In genomic region chr6:150592377-150592995, GRCh38 we compare ENCODE assay signal across 25 cellular contexts. TPM values are rescaled to one million over a fixed set of nuclear protein-coding genes. Genes with fewer than 3 reads are reported as not detected.
DNase-seq lines count a peak whose midpoint lies in the region; ATAC-seq, FAIRE-seq and TF ChIP-seq lines count a peak whose summit lies in the region.
"Had no signal": no experiment of that assay in that cellular context is flagged by ENCODE, and none has a peak within 500 bp of the region (broad histone marks: within the 10 kb centered on the region; RNA-seq: fewer than 3 reads in every experiment).

No MANE protein-coding gene starts in this region.

- in situ Hi-C loops in HepG2 (cut with HindIII; ENCODE audit: extremely low pct_ligation_motif_present, low pct_unique_long_range_greater_than_20kb), result no loop called here

- no peak for FAIRE-seq in HepG2 (lab: Jason Lieb, UNC)
- FAIRE-seq: G401.6, GM12892 had no signal

- ATAC-seq in HepG2, result no peak
- ATAC-seq in mucosa of descending colon, result peak; percentile 77
- no peak for ATAC-seq in activated T-cell treated with anti-CD3 and anti-CD28 coated beads, Interleukin-2, amount 50 U/mL, for 4 hours
- ATAC-seq in activated T-cell treated with anti-CD3 and anti-CD28 coated beads, Interleukin-2, amount 50 U/mL, for 72 hours (replicated peaks in 1 of 2), result no peak
- ATAC-seq: CD8-positive, alpha-beta T cell; GM23338 had no signal

- H3K9me3 ChIP-seq in liver (ENCODE audit: control insufficient read depth in 4 of 4, low read length in 3 of 4) (no peaks in the 10 kb centered on the region), HepG2 (ENCODE audit: low read length) (no peaks in the 10 kb centered on the region), colonic mucosa (no peaks in the 10 kb centered on the region), mucosa of descending colon (no peaks in the 10 kb centered on the region), tibial nerve (no peaks in the 10 kb centered on the region)
- H3K9me3 ChIP-seq: SK-N-SH had no signal

- TF ChIP-seq POLR2A in HepG2 (IDR thresholded peaks at IDR 0.05; ENCODE audit: insufficient read depth in 1 of 2, low read depth in 2 of 2, low read length in 2 of 2), result no peak
- no peak for TF ChIP-seq POLR2A in tibial nerve (IDR thresholded peaks at IDR 0.05)

- no peaks in the 10 kb centered on the region for H3K79me2 ChIP-seq in HepG2 (ENCODE audit: insufficient read depth, low read length)

- no peak overlapping the region for H3K27ac Mint-ChIP-seq in activated T-cell treated with anti-CD3 and anti-CD28 coated beads, Interleukin-2, amount 50 U/mL, for 72 hours
- H3K27ac Mint-ChIP-seq: CD8-positive, alpha-beta T cell; GM23338; IgD-negative memory B cell had no signal

- H3K4me3 ChIP-seq in liver (ENCODE audit: low read depth in 1 of 3, low read length in 3 of 3) (no peak overlapping the region), HepG2 (replicated peaks in 1 of 3; ENCODE audit: insufficient read depth in 1 of 3, low read depth in 2 of 3, low read length in 3 of 3) (no peak overlapping the region), colonic mucosa (no peak overlapping the region), mucosa of descending colon (no peak overlapping the region), tibial nerve (no peak overlapping the region)
- H3K4me3 ChIP-seq: GM23338 had no signal

- CTCF ChIA-PET in HepG2 (lab: Yijun Ruan, JAX; ENCODE audit: low intra/inter-chr PET ratio, low total read pairs), result no interaction called here

- no peaks in the 10 kb centered on the region for H3K9me3 Mint-ChIP-seq in activated T-cell treated with anti-CD3 and anti-CD28 coated beads, Interleukin-2, amount 50 U/mL, for 4 hours
- no peaks in the 10 kb centered on the region for H3K9me3 Mint-ChIP-seq in activated T-cell treated with anti-CD3 and anti-CD28 coated beads, Interleukin-2, amount 50 U/mL, for 72 hours
- H3K9me3 Mint-ChIP-seq: CD8-positive, alpha-beta T cell; GM23338; IgD-negative memory B cell had no signal

- H3K36me3 ChIP-seq in liver (ENCODE audit: control insufficient read depth in 4 of 4, insufficient read depth in 3 of 4, low read depth in 1 of 4, low read length in 3 of 4) (no peaks in the 10 kb centered on the region), HepG2 (replicated peaks in 1 of 2; ENCODE audit: control insufficient read depth in 1 of 2, insufficient read depth in 2 of 2, low read length in 2 of 2) (no peaks in the 10 kb centered on the region), colonic mucosa (no peaks in the 10 kb centered on the region), mucosa of descending colon (ENCODE audit: low read depth) (no peaks in the 10 kb centered on the region), tibial nerve (no peaks in the 10 kb centered on the region)

- no peak overlapping the region for H3K4me3 Mint-ChIP-seq in activated T-cell treated with anti-CD3 and anti-CD28 coated beads, Interleukin-2, amount 50 U/mL, for 4 hours
- no peak overlapping the region for H3K4me3 Mint-ChIP-seq in activated T-cell treated with anti-CD3 and anti-CD28 coated beads, Interleukin-2, amount 50 U/mL, for 72 hours
- H3K4me3 Mint-ChIP-seq: CD8-positive, alpha-beta T cell; GM23338 had no signal

- TF ChIP-seq RAD21 in liver (IDR thresholded peaks at IDR 0.05), result no peak
- no peak for TF ChIP-seq RAD21 in HepG2 (CRISPR knock-in tag; IDR thresholded peaks at IDR 0.05)

- no peak overlapping the region for H2AFZ ChIP-seq in HepG2 (ENCODE audit: low read length)
- H2AFZ ChIP-seq: GM23338 had no signal

- POLR2A ChIA-PET in HepG2 (lab: Yijun Ruan, JAX), result no interaction called here

- intact Hi-C loops in HepG2 (cut with micrococcal nuclease; ENCODE audit: unreplicated experiment) (no loop called here), colonic mucosa (cut with DNase I) (no loop called here), mucosa of descending colon (cut with DNase I, micrococcal nuclease) (no loop called here)

- TF ChIP-seq EP300 in HepG2 (IDR thresholded peaks at IDR 0.05; ENCODE audit: low read depth in 2 of 2, low read length in 2 of 2) (no peak), HepG2 (CRISPR knock-in tag; IDR thresholded peaks at IDR 0.05; ENCODE audit: borderline replicate concordance) (no peak), tibial nerve (IDR thresholded peaks at IDR 0.05) (no peak)

- H3K27me3 ChIP-seq in liver (ENCODE audit: control insufficient read depth in 4 of 4, insufficient read depth in 4 of 4, low read length in 3 of 4) (no peaks in the 10 kb centered on the region), HepG2 (ENCODE audit: control insufficient read depth in 1 of 2, insufficient read depth in 2 of 2, low read length in 2 of 2) (peaks cover 0 to 5% of the 10 kb centered on the region in 2 experiments; a peak in 1 of 5 replicates), colonic mucosa (no peaks in the 10 kb centered on the region), tibial nerve (no peaks in the 10 kb centered on the region)

- BruUV-seq in HepG2 (replicated peaks; lab: Mats Ljungman, UMichigan), result no TSS peak

- H3K27ac ChIP-seq in liver (ENCODE audit: low read depth in 1 of 2, low read length in 2 of 2), result no peak overlapping the region
- no peak overlapping the region for H3K27ac ChIP-seq in HepG2 (ENCODE audit: extremely low read length, insufficient read depth, low read length)
- peak overlapping the region; percentile 71 for H3K27ac ChIP-seq in colonic mucosa
- no peak overlapping the region for H3K27ac ChIP-seq in tibial nerve

- DNase-seq in HepG2 (ENCODE audit: low spot score) (no peak), colonic mucosa (peak; percentile 49), mucosa of descending colon (peak in 1 of 3 donors; percentile 53), tibial nerve (ENCODE audit: low spot score in 2 of 2) (no peak)
- no peak for DNase-seq in activated T-cell treated with anti-CD3 and anti-CD28 coated beads, Interleukin-2, amount 50 U/mL, for 4 hours
- no peak for DNase-seq in central memory CD4-positive, alpha-beta T cell
- no peak for DNase-seq in activated T-cell treated with anti-CD3 and anti-CD28 coated beads, Interleukin-2, amount 50 U/mL, for 72 hours
- DNase-seq: AML-193; C1 segment of cervical spinal cord; CD8-positive, alpha-beta T cell; HCEC 1CT; NCI-H1417; NCI-H1694 treated with DMSO at 0.1 percent for 48 hours; NCI-H2081 treated with DMSO at 0.1 percent for 48 hours; NCI-H2171 treated with DMSO at 0.1 percent for 48 hours; NCI-H446 treated with DMSO at 0.1 percent for 48 hours; NCI-H526 treated with DMSO at 0.1 percent for 48 hours; OCI-M1; SHP77; SK-N-SH had no signal

- H3K9ac ChIP-seq in liver (ENCODE audit: low read depth in 1 of 2, low read length in 2 of 2) (no peak overlapping the region), HepG2 (ENCODE audit: insufficient read depth, low read depth, low read length) (no peak overlapping the region), colonic mucosa (ENCODE audit: low read depth in 2 of 2, low read length in 2 of 2) (no peak overlapping the region)
- H3K9ac ChIP-seq: SK-N-SH had no signal

- no peaks in the 10 kb centered on the region for H3K36me3 Mint-ChIP-seq in activated T-cell treated with anti-CD3 and anti-CD28 coated beads, Interleukin-2, amount 50 U/mL, for 4 hours (ENCODE audit: insufficient read depth)
- no peaks in the 10 kb centered on the region for H3K36me3 Mint-ChIP-seq in activated T-cell treated with anti-CD3 and anti-CD28 coated beads, Interleukin-2, amount 50 U/mL, for 72 hours (ENCODE audit: insufficient read depth in 2 of 2)
- H3K36me3 Mint-ChIP-seq: CD8-positive, alpha-beta T cell; IgD-negative memory B cell had no signal

- no peak for TF ChIP-seq CTCF in liver (IDR thresholded peaks at IDR 0.05; ENCODE audit: low read depth, low read length, missing input control)
- no peak for TF ChIP-seq CTCF in HepG2 (CRISPR knock-in tag; IDR thresholded peaks at IDR 0.05)
- no peak for TF ChIP-seq CTCF in colonic mucosa (IDR thresholded peaks at IDR 0.05)
- TF ChIP-seq CTCF in mucosa of descending colon (IDR thresholded peaks at IDR 0.05), result no peak
- TF ChIP-seq CTCF in tibial nerve (IDR thresholded peaks at IDR 0.05), result no peak

- H3K27me3 Mint-ChIP-seq in activated T-cell treated with anti-CD3 and anti-CD28 coated beads, Interleukin-2, amount 50 U/mL, for 4 hours (ENCODE audit: low read depth), result peaks cover 14% of the 10 kb centered on the region
- H3K27me3 Mint-ChIP-seq in activated T-cell treated with anti-CD3 and anti-CD28 coated beads, Interleukin-2, amount 50 U/mL, for 72 hours (ENCODE audit: low read depth), result peaks cover 34% of the 10 kb centered on the region

- no peaks in the 10 kb centered on the region for H4K20me1 ChIP-seq in HepG2 (ENCODE audit: insufficient read depth, low read length)

- H3K4me1 Mint-ChIP-seq in activated T-cell treated with anti-CD3 and anti-CD28 coated beads, Interleukin-2, amount 50 U/mL, for 4 hours (ENCODE audit: low read depth), result no peaks in the 10 kb centered on the region
- H3K4me1 Mint-ChIP-seq in activated T-cell treated with anti-CD3 and anti-CD28 coated beads, Interleukin-2, amount 50 U/mL, for 72 hours (ENCODE audit: low read depth), result no peaks in the 10 kb centered on the region

- peaks cover 0 to 4% (median 0%) of the 10 kb centered on the region in 4 donors for H3K4me1 ChIP-seq in liver (ENCODE audit: control insufficient read depth in 4 of 4, insufficient read depth in 4 of 4, low read length in 3 of 4)
- no peaks in the 10 kb centered on the region for H3K4me1 ChIP-seq in HepG2 (ENCODE audit: insufficient read depth, low read length)
- peaks cover 6% of the 10 kb centered on the region for H3K4me1 ChIP-seq in colonic mucosa
- peaks cover 25% of the 10 kb centered on the region for H3K4me1 ChIP-seq in mucosa of descending colon (ENCODE audit: low read depth)
- H3K4me1 ChIP-seq in tibial nerve, result no peaks in the 10 kb centered on the region

- no peak overlapping the region for H3K4me2 ChIP-seq in HepG2 (ENCODE audit: low read depth, low read length)
- H3K4me2 ChIP-seq: GM23338, SK-N-SH had no signal

- 69% methylated on average over 5 of the region's 5 CpGs for WGBS in liver
- WGBS in HepG2 (ENCODE audit: low lambda C conversion rate), result 46% methylated on average over 5 of the region's 5 CpGs
- 90 to 92% methylated on average over 5 of the region's 5 CpGs for WGBS in tibial nerve, 2 donors

RNA-seq across cellular contexts. Expression of gene PLEKHG1, which starts 7.2 kb away (rescaled TPM):
- total RNA-seq in liver (10 to 100 TPM in 1 of 2 donors, 1 to 10 TPM in 1; 6.8 to 11.9 TPM), HepG2 (2016; rRNA removed; fragmentation: Illumina TruSeq; extraction: Trizol) (0.04 and 0.07 TPM in 2 replicates), colonic mucosa (10 to 100 TPM; 21.8 to 25.2 TPM), mucosa of descending colon (10 to 100 TPM; 24.1 to 49.2 (median 29.1) TPM), tibial nerve (10 to 100 TPM; 25.6 to 50.1 (median 39.7) TPM)
- polyA plus RNA-seq in liver (1 to 10 TPM; 3.0 to 3.5 TPM), HepG2 (2011; rRNA removed) (0.03 TPM in 2 replicates)
- 0.26 TPM in 1 of 2 replicates, not detected in the other for total RNA-seq in HepG2 (2016; cell fraction: cytosol; rRNA removed; fragmentation: Illumina TruSeq; extraction: Trizol; ENCODE audit: low read depth)
- total RNA-seq in HepG2 (2016; cell fraction: insoluble cytoplasmic fraction; rRNA removed; fragmentation: Illumina TruSeq; extraction: Trizol), result 0.28 and 0.30 TPM in 2 replicates
- total RNA-seq in HepG2 (2016; cell fraction: membrane; rRNA removed; fragmentation: Illumina TruSeq; extraction: Trizol), result 0.09 and 0.17 TPM in 2 replicates
- 0.19 and 0.34 TPM in 2 replicates for total RNA-seq in HepG2 (2016; cell fraction: nucleus; rRNA removed; fragmentation: Illumina TruSeq; extraction: Trizol)
- polyA plus RNA-seq in HepG2 (2011; cell fraction: cytosol; rRNA removed), result 0.01 and 0.04 TPM in 2 replicates
- polyA plus RNA-seq in HepG2 (2011; cell fraction: nucleus; rRNA removed), result 0.03 and 0.43 TPM in 2 replicates
- 0.08 and 0.09 TPM in 2 replicates for polyA plus RNA-seq in HepG2 (2012)
- not detected in 2 replicates for polyA plus RNA-seq in HepG2 (2016; cell fraction: cytosol; fragmentation: Illumina TruSeq; extraction: Trizol; ENCODE audit: low read depth)
- polyA plus RNA-seq in HepG2 (2016; cell fraction: insoluble cytoplasmic fraction; fragmentation: Illumina TruSeq; extraction: Trizol; ENCODE audit: low read depth), result 0.08 TPM in 1 of 2 replicates, not detected in the other
- not detected in 2 replicates for polyA plus RNA-seq in HepG2 (2016; cell fraction: membrane; fragmentation: Illumina TruSeq; extraction: Trizol; ENCODE audit: low read depth)
- polyA plus RNA-seq in HepG2 (2016; cell fraction: nucleus; fragmentation: Illumina TruSeq; extraction: Trizol; ENCODE audit: insufficient read depth, low read depth), result 0.12 and 0.20 TPM in 2 replicates
- polyA minus RNA-seq in HepG2 (2011; rRNA and poly(A)+ RNA removed; ENCODE audit: low replicate concordance), result 0.26 and 1.6 TPM in 2 replicates
- polyA minus RNA-seq in HepG2 (2011; cell fraction: cytosol; rRNA and poly(A)+ RNA removed), result not detected in 2 replicates
- 0.13 and 0.62 TPM in 2 replicates for polyA minus RNA-seq in HepG2 (2011; cell fraction: nucleus; rRNA and poly(A)+ RNA removed)
- total RNA-seq in activated T-cell treated with anti-CD3 and anti-CD28 coated beads, Interleukin-2, amount 50 U/mL, for 4 hours, result 1 to 10 TPM; 1.5 to 8.0 (median 3.3) TPM
- 10 to 100 TPM; 25.0 to 27.1 TPM for total RNA-seq in activated T-cell treated with anti-CD3 and anti-CD28 coated beads, Interleukin-2, amount 50 U/mL, for 72 hours
